Comparison of ENCODE assay signal across 1 cellular context in genomic region chr4:153151535-153152452, GRCh38.
TF ChIP-seq lines count a peak whose summit lies in the region.

No MANE protein-coding gene starts in this region.

TF ChIP-seq in H1, 55 proteins besides CTCF, POLR2A, EP300 and RAD21 (continued from another document):
- TF ChIP-seq HDAC6 (IDR thresholded peaks at IDR 0.05; ENCODE audit: low read depth, low read length) = no peak
- TF ChIP-seq MAX (IDR thresholded peaks at IDR 0.05) = peak; percentile 77
- no peak for TF ChIP-seq PHF8 (conservative IDR thresholded peaks at IDR 0.05; ENCODE audit: low read depth, low read length)
- no peak for TF ChIP-seq POLR2AphosphoS5 (IDR thresholded peaks at IDR 0.05; ENCODE audit: low read depth, low read length)
- 0 out of 2 replicates have a peak, but pooled peaks have one; percentile 32 for TF ChIP-seq TEAD4 (IDR thresholded peaks at IDR 0.05; ENCODE audit: low read depth, low read length)
- no peak for TF ChIP-seq RNF2 (IDR thresholded peaks at IDR 0.05; ENCODE audit: borderline replicate concordance, low read depth, low read length, missing control alignments, poor library complexity, severe bottlenecking)
- peak; percentile 0 for TF ChIP-seq KDM4A (IDR thresholded peaks at IDR 0.05; ENCODE audit: low read depth, low read length, severe bottlenecking)
- TF ChIP-seq CEBPB (IDR thresholded peaks at IDR 0.05; ENCODE audit: low read depth, low read length) = peak; percentile 34; the same call in 1 of the 2 replicates
- no peak for TF ChIP-seq NANOG (IDR thresholded peaks at IDR 0.05; ENCODE audit: insufficient read depth, low read depth, low read length, poor library complexity, severe bottlenecking)
- TF ChIP-seq RFX5 (IDR thresholded peaks at IDR 0.05; ENCODE audit: borderline replicate concordance, low read depth, low read length) = no peak
- no peak for TF ChIP-seq TAF1 (IDR thresholded peaks at IDR 0.05; ENCODE audit: low read depth, low read length)
- TF ChIP-seq CHD7 (IDR thresholded peaks at IDR 0.05; ENCODE audit: insufficient replicate concordance, low read length) = no peak
- no peak for TF ChIP-seq SRF (IDR thresholded peaks at IDR 0.05; ENCODE audit: low read depth, low read length)
- TF ChIP-seq ATF2 (IDR thresholded peaks at IDR 0.05; ENCODE audit: low read length) = no peak
- no peak for TF ChIP-seq SIRT6 (IDR thresholded peaks at IDR 0.05; ENCODE audit: low read length)
- no peak for TF ChIP-seq CREB1 (IDR thresholded peaks at IDR 0.05)
- no peak for TF ChIP-seq CTBP2 (IDR thresholded peaks at IDR 0.05; ENCODE audit: borderline replicate concordance, insufficient read depth, insufficient read length, low read length)
- TF ChIP-seq POU5F1 (IDR thresholded peaks at IDR 0.05; ENCODE audit: low read depth, low read length) = no peak
- TF ChIP-seq BACH1 (IDR thresholded peaks at IDR 0.05; ENCODE audit: low read length) = no peak
- TF ChIP-seq KDM1A (IDR thresholded peaks at IDR 0.05; ENCODE audit: borderline replicate concordance, low read length) = no peak
- no peak for TF ChIP-seq FOSL1 (IDR thresholded peaks at IDR 0.05; ENCODE audit: insufficient read depth, low read depth, low read length)
- no peak for TF ChIP-seq CHD2 (IDR thresholded peaks at IDR 0.05; ENCODE audit: low read length)
- peak; percentile 71; the same call in 1 of the 2 replicates for TF ChIP-seq TCF12 (IDR thresholded peaks at IDR 0.05; ENCODE audit: low read depth, low read length)
- peak; percentile 90 for TF ChIP-seq E2F6 (IDR thresholded peaks at IDR 0.05)
- peak; percentile 46 to 82; a peak in 2 of 4 replicates for TF ChIP-seq SIN3A (conservative IDR thresholded peaks at IDR 0.05 in 1 of 2, IDR thresholded peaks at IDR 0.05 in 1 of 2; ENCODE audit: low read depth in 1 of 2, low read length in 2 of 2)
- TF ChIP-seq YY1 (IDR thresholded peaks at IDR 0.05; ENCODE audit: low read depth, low read length) = no peak
